Comparison of ENCODE assay signal across 9 cellular contexts in genomic region chr10:24503627-24504320, GRCh38.
A peak's percentile ranks its signal among the peaks of the same experiment; 100 is the strongest.
DNase-seq lines count a peak whose midpoint lies in the region; ATAC-seq and TF ChIP-seq lines count a peak whose summit lies in the region.
"Had no signal": no experiment of that assay in that cellular context is flagged by ENCODE, and none has a peak within 500 bp of the region (broad histone marks: within the 10 kb centered on the region; RNA-seq: fewer than 3 reads in every experiment).

No MANE protein-coding gene starts in this region.

- DNase-seq in activated CD4-positive, alpha-beta T cell treated with anti-CD3 and anti-CD28 coated beads for 36 hours: peak; percentile 63
- DNase-seq in activated CD4-positive, alpha-beta T cell treated with anti-CD3 and anti-CD28 coated beads, Interleukin-2, amount 50 U/mL, for 4 hours: no peak
- DNase-seq in H4 (ENCODE audit: low spot score) (peak; percentile 21), NB4 (ENCODE audit: low read depth) (peak; percentile 53), iris pigment epithelial cell (ENCODE audit: low read depth) (peak; percentile 42), NCI-H2029 treated with DMSO at 0.1 percent for 48 hours (lab: John Stamatoyannopoulos, UW) (no peak)
- peak; percentile 40 for DNase-seq in activated naive CD4-positive, alpha-beta T cell treated with anti-CD3 and anti-CD28 coated beads, Interleukin-2, amount 10 ng/mL, durations not matched to agents 7 days and 5 days
- DNase-seq in stimulated activated naive CD8-positive, alpha-beta T cell treated with anti-CD3 and anti-CD28 coated beads, Interleukin-15, amount 100 ng/mL, for 72 hours: peak; percentile 26 to 47

- CTCF ChIA-PET in activated CD4-positive, alpha-beta T cell treated with anti-CD3 and anti-CD28 coated beads for 36 hours (lab: Charles Lee): interaction anchor here (0.5 to 4.9 kb wide), 3 partner anchors 15 to 1574 kb away, joined by 5 to 35 read pairs (median 5); no protein-coding TSS in a partner anchor
- CTCF ChIA-PET in activated naive CD4-positive, alpha-beta T cell treated with anti-CD3 and anti-CD28 coated beads, Interleukin-2, amount 10 ng/mL, durations not matched to agents 7 days and 5 days (lab: Charles Lee): interaction anchor here (0.9 to 5.8 kb wide), 10 partner anchors 11 to 294 kb away, joined by 3 to 35 read pairs (median 4); partner anchors contain the start of gene KIAA1217

- peaks cover 5% of the 10 kb centered on the region for H3K9me3 Mint-ChIP-seq in activated CD4-positive, alpha-beta T cell treated with anti-CD3 and anti-CD28 coated beads for 36 hours (ENCODE audit: low read depth)
- H3K9me3 Mint-ChIP-seq in activated naive CD4-positive, alpha-beta T cell treated with anti-CD3 and anti-CD28 coated beads, Interleukin-2, amount 10 ng/mL, durations not matched to agents 7 days and 5 days: no peaks in the 10 kb centered on the region
- no peaks in the 10 kb centered on the region for H3K9me3 Mint-ChIP-seq in stimulated activated naive CD8-positive, alpha-beta T cell treated with anti-CD3 and anti-CD28 coated beads, Interleukin-15, amount 100 ng/mL, for 72 hours

- peaks cover 14% of the 10 kb centered on the region for H3K27me3 Mint-ChIP-seq in activated CD4-positive, alpha-beta T cell treated with anti-CD3 and anti-CD28 coated beads for 36 hours
- no peaks in the 10 kb centered on the region for H3K27me3 Mint-ChIP-seq in activated naive CD4-positive, alpha-beta T cell treated with anti-CD3 and anti-CD28 coated beads, Interleukin-2, amount 10 ng/mL, durations not matched to agents 7 days and 5 days
- peaks cover 7% of the 10 kb centered on the region for H3K27me3 Mint-ChIP-seq in stimulated activated naive CD8-positive, alpha-beta T cell treated with anti-CD3 and anti-CD28 coated beads, Interleukin-15, amount 100 ng/mL, for 72 hours

- POLR2A ChIA-PET in activated CD4-positive, alpha-beta T cell treated with anti-CD3 and anti-CD28 coated beads for 36 hours (lab: Charles Lee): no interaction called here

- H3K4me1 Mint-ChIP-seq in activated CD4-positive, alpha-beta T cell treated with anti-CD3 and anti-CD28 coated beads for 36 hours: no peaks in the 10 kb centered on the region
- H3K4me1 Mint-ChIP-seq in activated naive CD4-positive, alpha-beta T cell treated with anti-CD3 and anti-CD28 coated beads, Interleukin-2, amount 10 ng/mL, durations not matched to agents 7 days and 5 days: no peaks in the 10 kb centered on the region
- H3K4me1 Mint-ChIP-seq in stimulated activated naive CD8-positive, alpha-beta T cell treated with anti-CD3 and anti-CD28 coated beads, Interleukin-15, amount 100 ng/mL, for 72 hours: no peaks in the 10 kb centered on the region
- H3K4me1 Mint-ChIP-seq: central memory CD8-positive, alpha-beta T cell had no signal

- intact Hi-C loops in activated CD4-positive, alpha-beta T cell treated with anti-CD3 and anti-CD28 coated beads for 36 hours (cut with DNase I, micrococcal nuclease): loop anchor here (1.0 to 10.0 kb wide), 5 partner anchors 141 to 779 kb away; no protein-coding TSS in a partner anchor

- H3K36me3 Mint-ChIP-seq in activated CD4-positive, alpha-beta T cell treated with anti-CD3 and anti-CD28 coated beads for 36 hours (ENCODE audit: low read depth): no peaks in the 10 kb centered on the region
- no peaks in the 10 kb centered on the region for H3K36me3 Mint-ChIP-seq in activated naive CD4-positive, alpha-beta T cell treated with anti-CD3 and anti-CD28 coated beads, Interleukin-2, amount 10 ng/mL, durations not matched to agents 7 days and 5 days

- TF ChIP-seq POLR2A in NB4 (IDR thresholded peaks at IDR 0.05; ENCODE audit: extremely low read depth, insufficient read length): no peak

- H3K4me3 ChIP-seq in NB4 (ENCODE audit: low read depth, low read length): no peak overlapping the region

- TF ChIP-seq CTCF in NB4 (IDR thresholded peaks at IDR 0.05; ENCODE audit: low read depth, low read length): peak; percentile 29

- no peak overlapping the region for H3K4me3 Mint-ChIP-seq in activated CD4-positive, alpha-beta T cell treated with anti-CD3 and anti-CD28 coated beads for 36 hours
- no peak overlapping the region for H3K4me3 Mint-ChIP-seq in activated naive CD4-positive, alpha-beta T cell treated with anti-CD3 and anti-CD28 coated beads, Interleukin-2, amount 10 ng/mL, durations not matched to agents 7 days and 5 days
- no peak overlapping the region for H3K4me3 Mint-ChIP-seq in stimulated activated naive CD8-positive, alpha-beta T cell treated with anti-CD3 and anti-CD28 coated beads, Interleukin-15, amount 100 ng/mL, for 72 hours
- H3K4me3 Mint-ChIP-seq: central memory CD8-positive, alpha-beta T cell had no signal

- peak; percentile 57 for ATAC-seq in activated CD4-positive, alpha-beta T cell treated with anti-CD3 and anti-CD28 coated beads for 36 hours
- peak; percentile 71 for ATAC-seq in stimulated activated naive CD8-positive, alpha-beta T cell treated with anti-CD3 and anti-CD28 coated beads, Interleukin-15, amount 100 ng/mL, for 72 hours

- no peak overlapping the region for H3K27ac Mint-ChIP-seq in activated CD4-positive, alpha-beta T cell treated with anti-CD3 and anti-CD28 coated beads for 36 hours
- no peak overlapping the region for H3K27ac Mint-ChIP-seq in activated naive CD4-positive, alpha-beta T cell treated with anti-CD3 and anti-CD28 coated beads, Interleukin-2, amount 10 ng/mL, durations not matched to agents 7 days and 5 days
- H3K27ac Mint-ChIP-seq in stimulated activated naive CD8-positive, alpha-beta T cell treated with anti-CD3 and anti-CD28 coated beads, Interleukin-15, amount 100 ng/mL, for 72 hours: no peak overlapping the region

Comparison
In these comparisons a context has a peak if more than half of its experiments do, and no peak if none do; other contexts are left out.
1. DNase-seq: peak in activated CD4-positive, alpha-beta T cell treated with anti-CD3 and anti-CD28 coated beads for 36 hours (single experiment), H4 (single experiment), NB4 (single experiment), activated naive CD4-positive, alpha-beta T cell treated with anti-CD3 and anti-CD28 coated beads, Interleukin-2, amount 10 ng/mL, durations not matched to agents 7 days and 5 days (single experiment), iris pigment epithelial cell (single experiment) and stimulated activated naive CD8-positive, alpha-beta T cell treated with anti-CD3 and anti-CD28 coated beads, Interleukin-15, amount 100 ng/mL, for 72 hours (2 of 2); none in activated CD4-positive, alpha-beta T cell treated with anti-CD3 and anti-CD28 coated beads, Interleukin-2, amount 50 U/mL, for 4 hours (0 of 2) and NCI-H2029 treated with DMSO at 0.1 percent for 48 hours (single experiment).